ENCODE assay signal across 12 cellular contexts in genomic region chr15:69782809-69783208, GRCh38.
DNase-seq lines count a peak whose midpoint lies in the region; ATAC-seq and TF ChIP-seq lines count a peak whose summit lies in the region.
"Had no signal": no experiment of that assay in that cellular context is flagged by ENCODE, and none has a peak within 500 bp of the region (broad histone marks: within the 10 kb centered on the region; RNA-seq: fewer than 3 reads in every experiment).

No MANE protein-coding gene starts in this region.

- no peak overlapping the region for H3K4me3 Mint-ChIP-seq in activated T-cell treated with anti-CD3 and anti-CD28 coated beads, Interleukin-2, amount 50 U/mL, for 4 hours
- no peak overlapping the region for H3K4me3 Mint-ChIP-seq in Calu3 (ENCODE audit: low read depth, unreplicated experiment)
- H3K4me3 Mint-ChIP-seq: HFFc6 had no signal

- H3K4ac ChIP-seq in neuronal stem cell (ENCODE audit: low read length): no peak overlapping the region

- H3K4me3 ChIP-seq in WERI-Rb-1 (ENCODE audit: low read depth, low read length) (no peak overlapping the region), neuronal stem cell (ENCODE audit: low read length in 2 of 2) (no peak overlapping the region)
- H3K4me3 ChIP-seq: tibial nerve had no signal

- CTCF ChIA-PET in Calu3 (lab: Charles Lee): no interaction called here

- peaks cover 1% of the 10 kb centered on the region for H3K36me3 Mint-ChIP-seq in activated T-cell treated with anti-CD3 and anti-CD28 coated beads, Interleukin-2, amount 50 U/mL, for 4 hours (ENCODE audit: insufficient read depth)
- no peaks in the 10 kb centered on the region for H3K36me3 Mint-ChIP-seq in Calu3 (ENCODE audit: insufficient read depth, unreplicated experiment)

- no peak overlapping the region for H2BK15ac ChIP-seq in neuronal stem cell (ENCODE audit: low read length)

- peaks cover 24% of the 10 kb centered on the region for H3K27me3 Mint-ChIP-seq in activated T-cell treated with anti-CD3 and anti-CD28 coated beads, Interleukin-2, amount 50 U/mL, for 4 hours (ENCODE audit: low read depth)
- peaks cover 75% of the 10 kb centered on the region for H3K27me3 Mint-ChIP-seq in Calu3 (ENCODE audit: unreplicated experiment)

- H3K4me2 ChIP-seq in neuronal stem cell (ENCODE audit: insufficient read depth, low read length, poor library complexity, severe bottlenecking): no peak overlapping the region

- H3K36me3 ChIP-seq in WERI-Rb-1 (no peaks in the 10 kb centered on the region), neuronal stem cell (replicated peaks in 1 of 2; ENCODE audit: control insufficient read depth in 2 of 2, insufficient read depth in 2 of 2, low read length in 2 of 2) (no peaks in the 10 kb centered on the region)
- H3K36me3 ChIP-seq: tibial nerve had no signal

- TF ChIP-seq CTCF in WERI-Rb-1 (IDR thresholded peaks at IDR 0.05; ENCODE audit: low read depth, low read length) (no peak), Calu3 (IDR thresholded peaks at IDR 0.05; ENCODE audit: unreplicated experiment) (no peak)

- no peak overlapping the region for H2BK120ac ChIP-seq in neuronal stem cell (ENCODE audit: low read depth, low read length)

- H3K4me1 Mint-ChIP-seq in activated T-cell treated with anti-CD3 and anti-CD28 coated beads, Interleukin-2, amount 50 U/mL, for 4 hours (ENCODE audit: low read depth): peaks cover 23% of the 10 kb centered on the region
- no peaks in the 10 kb centered on the region for H3K4me1 Mint-ChIP-seq in Calu3 (ENCODE audit: low read depth, unreplicated experiment)

- no peak overlapping the region for H3K27ac Mint-ChIP-seq in Calu3 (ENCODE audit: unreplicated experiment)
- H3K27ac Mint-ChIP-seq: HFFc6 had no signal

- peaks cover under 1% of the 10 kb centered on the region for H3K9me3 Mint-ChIP-seq in activated T-cell treated with anti-CD3 and anti-CD28 coated beads, Interleukin-2, amount 50 U/mL, for 4 hours
- no peaks in the 10 kb centered on the region for H3K9me3 Mint-ChIP-seq in Calu3 (ENCODE audit: low read depth, unreplicated experiment)
- H3K9me3 Mint-ChIP-seq: HFFc6 had no signal

- H3K27ac ChIP-seq in WERI-Rb-1: no peak overlapping the region
- H3K27ac ChIP-seq in neuronal stem cell (replicated peaks; ENCODE audit: low read length): no peak overlapping the region
- H3K27ac ChIP-seq: tibial nerve had no signal

- intact Hi-C loops in Calu3 (cut with micrococcal nuclease; ENCODE audit: unreplicated experiment): no loop called here

- no peaks in the 10 kb centered on the region for H3K79me1 ChIP-seq in neuronal stem cell (ENCODE audit: low read depth, low read length)

- peak; percentile 21 for DNase-seq in activated T-cell treated with anti-CD3 and anti-CD28 coated beads, Interleukin-2, amount 50 U/mL, for 4 hours
- DNase-seq in activated T-cell treated with anti-CD3 and anti-CD28 coated beads for 4 hours: no peak
- DNase-seq in NCI-H1694 treated with DMSO at 0.1 percent for 48 hours (lab: John Stamatoyannopoulos, UW): peak; percentile 64
- peak; percentile 26 for DNase-seq in WERI-Rb-1
- no peak for DNase-seq in neuronal stem cell (ENCODE audit: low spot score)
- no peak for DNase-seq in Ammon's horn (ENCODE audit: low spot score)
- DNase-seq in Calu3: no peak
- DNase-seq in T-helper 9 cell: no peak
- DNase-seq: HFFc6, PC-3, SW 1271 had no signal

- H3K9me3 ChIP-seq in WERI-Rb-1 (ENCODE audit: severe bottlenecking) (no peaks in the 10 kb centered on the region), neuronal stem cell (replicated peaks in 1 of 2; ENCODE audit: control insufficient read depth in 2 of 2, insufficient read depth in 1 of 2, low read depth in 1 of 2, low read length in 2 of 2) (peaks cover 0 to 2% of the 10 kb centered on the region in 2 donors)

- no peak overlapping the region for H3K9ac ChIP-seq in neuronal stem cell (ENCODE audit: low read depth, low read length, poor library complexity)

- peaks cover 0 to 2% of the 10 kb centered on the region in 2 donors for H3K4me1 ChIP-seq in neuronal stem cell (ENCODE audit: control insufficient read depth in 2 of 2, insufficient read depth in 1 of 2, low read depth in 1 of 2, low read length in 2 of 2)

- H3K27me3 ChIP-seq in WERI-Rb-1 (ENCODE audit: insufficient read depth, low read depth, severe bottlenecking) (no peaks in the 10 kb centered on the region), neuronal stem cell (ENCODE audit: control insufficient read depth in 3 of 3, insufficient read depth in 3 of 3, low read depth in 1 of 3, low read length in 3 of 3) (no peaks in the 10 kb centered on the region)
- H3K27me3 ChIP-seq: tibial nerve had no signal

- ATAC-seq in activated T-cell treated with anti-CD3 and anti-CD28 coated beads, Interleukin-2, amount 50 U/mL, for 4 hours: peak; percentile 75 to 80
- ATAC-seq: PC-3 had no signal

- H4K8ac ChIP-seq in neuronal stem cell (ENCODE audit: low read depth, low read length): no peak overlapping the region

- no TSS peak for BruUV-seq in Calu3 (replicated peaks; lab: Mats Ljungman, UMichigan)

- no peak overlapping the region for H4K91ac ChIP-seq in neuronal stem cell (ENCODE audit: low read depth, low read length, poor library complexity)

- no peak overlapping the region for H3K14ac ChIP-seq in neuronal stem cell (ENCODE audit: low read length)

- peak overlapping the region; percentile 23 for H3K18ac ChIP-seq in neuronal stem cell (ENCODE audit: low read length)

- no peak overlapping the region for H3K23ac ChIP-seq in neuronal stem cell (ENCODE audit: low read depth, low read length, poor library complexity)

- no peak overlapping the region for H2BK5ac ChIP-seq in neuronal stem cell (ENCODE audit: low read length)

- no peak overlapping the region for H2AFZ ChIP-seq in neuronal stem cell (ENCODE audit: low read length)

- no peak overlapping the region for H2AK5ac ChIP-seq in neuronal stem cell (ENCODE audit: low read depth, low read length)

- no peak overlapping the region for H2BK12ac ChIP-seq in neuronal stem cell (ENCODE audit: low read length)

- no CpG with 5 or more reads among the region's 5 CpGs for WGBS in neuronal stem cell (ENCODE audit: extremely low coverage in 2 of 2, insufficient read length in 2 of 2, insufficient replicate concordance in 1 of 2), 2 donors

Comparison
In these comparisons a context has a peak if more than half of its experiments do, and no peak if none do; other contexts are left out.
1. DNase-seq: peak in activated T-cell treated with anti-CD3 and anti-CD28 coated beads, Interleukin-2, amount 50 U/mL, for 4 hours (single experiment), NCI-H1694 treated with DMSO at 0.1 percent for 48 hours (single experiment) and WERI-Rb-1 (single experiment); none in activated T-cell treated with anti-CD3 and anti-CD28 coated beads for 4 hours (single experiment), neuronal stem cell (single experiment), Ammon's horn (single experiment), Calu3 (single experiment) and T-helper 9 cell (single experiment).